9 cellular contexts compared by ENCODE assay signal in genomic region chr10:77104459-77104980, GRCh38.
DNase-seq lines count a peak whose midpoint lies in the region; ATAC-seq and TF ChIP-seq lines count a peak whose summit lies in the region.
"Had no signal": no experiment of that assay in that cellular context is flagged by ENCODE, and none has a peak within 500 bp of the region (broad histone marks: within the 10 kb centered on the region; RNA-seq: fewer than 3 reads in every experiment).

No MANE protein-coding gene starts in this region.

- peak overlapping the region; percentile 10; the same call in 1 of the 2 replicates for H4K5ac ChIP-seq in IMR-90 (ENCODE audit: low read depth, low read length)

- no peaks in the 10 kb centered on the region for H3K27me3 ChIP-seq in IMR-90 (ENCODE audit: control insufficient read depth, insufficient read depth, low read length)
- no peaks in the 10 kb centered on the region for H3K27me3 ChIP-seq in CD4-positive, alpha-beta T cell (ENCODE audit: control insufficient read depth, insufficient read depth, low read length)
- H3K27me3 ChIP-seq: BLaER1 treated with 17β-estradiol and CSF1 and Interleukin-3, amounts not matched to agents 10 nM and 100 nM had no signal

- no peak overlapping the region for H3K27ac Mint-ChIP-seq in CD4-positive, alpha-beta T cell
- no peak overlapping the region for H3K27ac Mint-ChIP-seq in glutamatergic neuron (ENCODE audit: unreplicated experiment)

- H3K4me2 ChIP-seq in IMR-90 (ENCODE audit: low read depth, low read length) = peak overlapping the region; percentile 0; the same call in 1 of the 2 replicates

- H2AK9ac ChIP-seq in IMR-90 (replicated peaks; ENCODE audit: low read depth, low read length, poor library complexity) = peak overlapping the region; percentile 75

- H3K9me3 Mint-ChIP-seq in CD4-positive, alpha-beta T cell = no peaks in the 10 kb centered on the region
- no peaks in the 10 kb centered on the region for H3K9me3 Mint-ChIP-seq in glutamatergic neuron (ENCODE audit: unreplicated experiment)

- peak overlapping the region; percentile 79; the same call in 1 of the 2 replicates for H3K14ac ChIP-seq in IMR-90 (replicated peaks; ENCODE audit: low read depth, low read length)

- peak overlapping the region in 1 of 2 experiments; percentile 49; a peak in 1 of 4 replicates for H4K8ac ChIP-seq in IMR-90 (ENCODE audit: low read depth in 2 of 2, low read length in 2 of 2)

- no peak for TF ChIP-seq POLR2A in IMR-90 (IDR thresholded peaks at IDR 0.05; ENCODE audit: low read depth, low read length)

- peak overlapping the region; percentile 90 for H2BK20ac ChIP-seq in IMR-90 (ENCODE audit: low read depth, low read length)

- dilution Hi-C loops in IMR-90 (cut with HindIII; ENCODE audit: low sequenced_read_pairs, unreplicated experiment) = no loop called here

- peak overlapping the region; percentile 68; the same call in 1 of the 3 replicates for H2BK15ac ChIP-seq in IMR-90 (ENCODE audit: low read depth, low read length)

- H3K4me1 Mint-ChIP-seq in CD4-positive, alpha-beta T cell (ENCODE audit: low read depth) = no peaks in the 10 kb centered on the region
- no peaks in the 10 kb centered on the region for H3K4me1 Mint-ChIP-seq in glutamatergic neuron (ENCODE audit: low read depth, unreplicated experiment)

- H2BK120ac ChIP-seq in IMR-90 (ENCODE audit: low read depth, low read length) = peak overlapping the region; percentile 93

- DNase-seq in A172 (ENCODE audit: low spot score) (peak; percentile 62), IMR-90 (peak; percentile 97), mucosa of gallbladder (ENCODE audit: low spot score) (peak; percentile 19), glutamatergic neuron (no peak)
- no peak for DNase-seq in CD4-positive, alpha-beta T cell

- peak overlapping the region; percentile 54; the same call in 1 of the 2 replicates for H3K23ac ChIP-seq in IMR-90 (ENCODE audit: low read depth, low read length)

- H3K27ac ChIP-seq in IMR-90 (ENCODE audit: insufficient read depth, low read length) = peak overlapping the region; percentile 39; the same call in 1 of the 2 replicates
- H3K27ac ChIP-seq in CD4-positive, alpha-beta T cell (ENCODE audit: low read depth, low read length) = no peak overlapping the region
- H3K27ac ChIP-seq: BLaER1 treated with 17β-estradiol and CSF1 and Interleukin-3, amounts not matched to agents 10 nM and 100 nM had no signal

- WGBS in IMR-90 (ENCODE audit: extremely low coverage in 2 of 2, insufficient read length in 1 of 2), 2 experiments = 0% methylated on average over 1 of the region's 4 CpGs; no CpG with 5 or more reads in 1 of the 2 experiments

- no peaks in the 10 kb centered on the region for H3K36me3 Mint-ChIP-seq in CD4-positive, alpha-beta T cell (ENCODE audit: low read depth)
- no peaks in the 10 kb centered on the region for H3K36me3 Mint-ChIP-seq in glutamatergic neuron (ENCODE audit: unreplicated experiment)

- no peaks in the 10 kb centered on the region for H3K27me3 Mint-ChIP-seq in CD4-positive, alpha-beta T cell
- H3K27me3 Mint-ChIP-seq in glutamatergic neuron (ENCODE audit: unreplicated experiment) = peaks cover 2% of the 10 kb centered on the region

- no peak overlapping the region for H2BK5ac ChIP-seq in IMR-90 (ENCODE audit: low read depth, low read length, poor library complexity, severe bottlenecking)

- peak overlapping the region; percentile 88 for H3K4ac ChIP-seq in IMR-90 (ENCODE audit: low read depth, low read length)

- no peaks in the 10 kb centered on the region for H3K9me3 ChIP-seq in IMR-90 (ENCODE audit: control insufficient read depth, insufficient read depth, low read length)
- H3K9me3 ChIP-seq in CD4-positive, alpha-beta T cell (ENCODE audit: control insufficient read depth, low read length) = no peaks in the 10 kb centered on the region
- H3K9me3 ChIP-seq: BLaER1 treated with 17β-estradiol and CSF1 and Interleukin-3, amounts not matched to agents 10 nM and 100 nM had no signal

- peak; percentile 86 for ATAC-seq in IMR-90 (ENCODE audit: low read depth)
- peak; percentile 51 for ATAC-seq in esophagus mucosa
- ATAC-seq in GM19023 (IDR thresholded peaks at IDR 0.05; ENCODE audit: unreplicated experiment) = no peak
- ATAC-seq in CD4-positive, alpha-beta T cell (ENCODE audit: poor library complexity) = no peak
- no peak for ATAC-seq in GM18873 (IDR thresholded peaks at IDR 0.05; ENCODE audit: low FRiP score, unreplicated experiment)

- no peaks in the 10 kb centered on the region for H3K79me1 ChIP-seq in IMR-90 (ENCODE audit: low read depth in 1 of 2, low read length in 2 of 2)

- POLR2A ChIA-PET in IMR-90 (lab: Charles Lee; ENCODE audit: unreplicated experiment) = no interaction called here
- POLR2A ChIA-PET in CD4-positive, alpha-beta T cell (lab: Charles Lee) = no interaction called here

- no peak overlapping the region for H3K56ac ChIP-seq in IMR-90 (ENCODE audit: extremely low read depth, insufficient read depth, low read length)

- no peak overlapping the region for H3K4me3 ChIP-seq in IMR-90 (ENCODE audit: insufficient read depth, low read depth, low read length)
- H3K4me3 ChIP-seq: BLaER1 treated with 17β-estradiol and CSF1 and Interleukin-3, amounts not matched to agents 10 nM and 100 nM had no signal

- peak overlapping the region; percentile 81; the same call in 1 of the 2 replicates for H4K91ac ChIP-seq in IMR-90 (ENCODE audit: insufficient read depth, low read depth, low read length)

- no peaks in the 10 kb centered on the region for H3K36me3 ChIP-seq in IMR-90 (ENCODE audit: control insufficient read depth, insufficient read depth, low read length)

- H3K4me1 ChIP-seq in IMR-90 (ENCODE audit: control insufficient read depth, insufficient read depth, low read length) = peaks cover 17% of the 10 kb centered on the region

- CTCF ChIA-PET in IMR-90 (lab: Yijun Ruan, JAX) = no interaction called here
- CTCF ChIA-PET in CD4-positive, alpha-beta T cell (lab: Charles Lee) = no interaction called here

- in situ Hi-C loops in IMR-90 (cut with MboI; ENCODE audit: low sequenced_read_pairs) = no loop called here

- no peak for TF ChIP-seq RAD21 in IMR-90 (IDR thresholded peaks at IDR 0.05; ENCODE audit: low read length)

- H3K4me3 Mint-ChIP-seq in CD4-positive, alpha-beta T cell = no peak overlapping the region
- no peak overlapping the region for H3K4me3 Mint-ChIP-seq in glutamatergic neuron (ENCODE audit: unreplicated experiment)

- TF ChIP-seq CTCF in IMR-90 (conservative IDR thresholded peaks at IDR 0.05; ENCODE audit: low read depth, low read length) (no peak), glutamatergic neuron (IDR thresholded peaks at IDR 0.05; ENCODE audit: partially characterized antibody, unreplicated experiment) (no peak)
- TF ChIP-seq CTCF in CD4-positive, alpha-beta T cell (IDR thresholded peaks at IDR 0.05) = no peak

- peaks cover 9% of the 10 kb centered on the region for H3K9me1 ChIP-seq in IMR-90 (ENCODE audit: insufficient read depth, low read length)

- H3K18ac ChIP-seq in IMR-90 (ENCODE audit: low read depth, low read length) = peak overlapping the region; percentile 20; the same call in 1 of the 2 replicates

- H3K9ac ChIP-seq in IMR-90 (ENCODE audit: low read depth, low read length) = no peak overlapping the region
- H3K9ac ChIP-seq: BLaER1 treated with 17β-estradiol and CSF1 and Interleukin-3, amounts not matched to agents 10 nM and 100 nM had no signal

- peak overlapping the region; percentile 66 for H2AFZ ChIP-seq in IMR-90 (replicated peaks; ENCODE audit: low read length, poor library complexity)

- H4K20me1 ChIP-seq in IMR-90 (ENCODE audit: insufficient read depth, low read length) = no peaks in the 10 kb centered on the region

- H2AK5ac ChIP-seq in IMR-90 (ENCODE audit: low read depth, low read length) = peak overlapping the region; percentile 69; the same call in 1 of the 2 replicates

- BruUV-seq in IMR-90 (replicated peaks; lab: Mats Ljungman, UMichigan) = no TSS peak

- intact Hi-C loops in IMR-90 (cut with micrococcal nuclease) = no loop called here
- intact Hi-C loops in CD4-positive, alpha-beta T cell (cut with DNase I, micrococcal nuclease) = no loop called here

TF ChIP-seq in IMR-90, 13 proteins besides CTCF, POLR2A, EP300 and RAD21:
- TF ChIP-seq SMC3 (IDR thresholded peaks at IDR 0.05; ENCODE audit: low read depth, low read length) (no peak), MXI1 (IDR thresholded peaks at IDR 0.05; ENCODE audit: borderline replicate concordance, low read depth, low read length) (no peak), BHLHE40 (IDR thresholded peaks at IDR 0.05; ENCODE audit: low read depth, low read length) (no peak; the same call in 1 of the 2 replicates), RFX5 (IDR thresholded peaks at IDR 0.05; ENCODE audit: low read depth, low read length) (no peak), FOS (IDR thresholded peaks at IDR 0.05; ENCODE audit: low read depth, low read length) (peak; percentile 11; the same call in 1 of the 2 replicates), CEBPB (IDR thresholded peaks at IDR 0.05; ENCODE audit: low read depth, low read length) (peak; percentile 67), USF2 (IDR thresholded peaks at IDR 0.05; ENCODE audit: low read depth, low read length) (peak; percentile 79), RCOR1 (IDR thresholded peaks at IDR 0.05; ENCODE audit: insufficient replicate concordance, low read length) (peak; percentile 74), CHD1 (IDR thresholded peaks at IDR 0.05; ENCODE audit: low read depth, low read length) (no peak), MAFK (IDR thresholded peaks at IDR 0.05; ENCODE audit: low read depth, low read length) (peak; percentile 75), MAZ (IDR thresholded peaks at IDR 0.05; ENCODE audit: borderline replicate concordance, low read depth, low read length) (no peak), NFE2L2 (IDR thresholded peaks at IDR 0.05; ENCODE audit: low read depth, low read length) (no peak), ELK1 (IDR thresholded peaks at IDR 0.05; ENCODE audit: borderline replicate concordance, low read depth, low read length) (no peak)

Comparison
In these comparisons a context has a peak if more than half of its experiments do, and no peak if none do; other contexts are left out.
1. DNase-seq: peak in A172 (single experiment), IMR-90 (single experiment) and mucosa of gallbladder (single experiment); none in CD4-positive, alpha-beta T cell (0 of 10) and glutamatergic neuron (single experiment).
2. ATAC-seq: peak in IMR-90 (single experiment) and esophagus mucosa (single experiment); none in GM19023 (single experiment), CD4-positive, alpha-beta T cell (single experiment) and GM18873 (single experiment).